ENCODE assay signal across 23 cellular contexts in the genomic region with DNA sequence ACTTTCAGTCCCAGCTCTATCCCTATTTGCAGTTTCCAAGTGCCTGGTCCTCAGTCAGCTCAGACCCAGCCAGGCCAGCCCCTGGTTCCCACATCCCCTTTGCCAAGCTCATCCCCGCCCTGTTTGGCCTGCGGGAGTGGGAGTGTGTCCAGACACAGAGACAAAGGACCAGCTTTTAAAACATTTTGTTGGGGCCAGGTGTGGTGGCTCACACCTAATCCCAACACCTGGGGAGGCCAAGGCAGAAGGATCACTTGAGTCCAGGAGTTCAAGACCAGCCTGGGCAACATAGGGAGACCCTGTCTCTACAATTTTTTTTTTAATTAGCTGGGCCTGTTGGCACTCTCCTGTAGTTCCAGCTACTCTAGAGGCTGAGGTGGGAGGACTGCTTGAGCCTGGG. TPM values are rescaled to one million over a fixed set of nuclear protein-coding genes. Genes with fewer than 3 reads are reported as not detected.
"Had no signal": no experiment of that assay in that cellular context is flagged by ENCODE, and none has a peak within 500 bp of the region (broad histone marks: within the 10 kb centered on the region; RNA-seq: fewer than 3 reads in every experiment).

No MANE protein-coding gene starts in this region.

- H3K4me3 Mint-ChIP-seq: IgD-negative memory B cell had no signal

- H3K4me1 Mint-ChIP-seq: IgD-negative memory B cell had no signal

- H3K9ac ChIP-seq: KMS-11 had no signal

- H3K27ac ChIP-seq: KMS-11, SJSA1 had no signal

- DNase-seq: Kasumi-1, MM.1S, NCI-H1092 treated with DMSO at 0.1 percent for 48 hours, NCI-H1436, NCI-H187, NCI-H2029, NCI-H2081 treated with DMSO at 0.1 percent for 48 hours, NCI-H2171, NCI-H226, NCI-H510A, NCI-H524 treated with DMSO at 0.1 percent for 48 hours, NCI-H69, NCI-H774, Right ventricle myocardium superior, RPMI8226, SIG-M5 had no signal

- H3K4me3 ChIP-seq: K562, SJSA1, SK-N-MC had no signal

- H3K27me3 ChIP-seq: SJSA1 had no signal

- H3K36me3 ChIP-seq: SJSA1 had no signal

- H3K9me3 Mint-ChIP-seq: IgD-negative memory B cell had no signal

- ATAC-seq: K562 had no signal

- H3K4me1 ChIP-seq: SJSA1 had no signal

- H3K36me3 Mint-ChIP-seq: IgD-negative memory B cell had no signal

- H3K4me2 ChIP-seq: KMS-11 had no signal

- H3K27ac Mint-ChIP-seq: IgD-negative memory B cell had no signal

- H3K9me3 ChIP-seq: SJSA1 had no signal

- H3K27me3 Mint-ChIP-seq: IgD-negative memory B cell had no signal

RNA-seq across cellular contexts. Expression of gene STH, which starts 1.7 kb away (rescaled TPM):
- total RNA-seq: HT-29, K562, M059J, Right ventricle myocardium superior, SJSA1 had no signal
